ENCODE assay signal across 15 cellular contexts in the genomic region with DNA sequence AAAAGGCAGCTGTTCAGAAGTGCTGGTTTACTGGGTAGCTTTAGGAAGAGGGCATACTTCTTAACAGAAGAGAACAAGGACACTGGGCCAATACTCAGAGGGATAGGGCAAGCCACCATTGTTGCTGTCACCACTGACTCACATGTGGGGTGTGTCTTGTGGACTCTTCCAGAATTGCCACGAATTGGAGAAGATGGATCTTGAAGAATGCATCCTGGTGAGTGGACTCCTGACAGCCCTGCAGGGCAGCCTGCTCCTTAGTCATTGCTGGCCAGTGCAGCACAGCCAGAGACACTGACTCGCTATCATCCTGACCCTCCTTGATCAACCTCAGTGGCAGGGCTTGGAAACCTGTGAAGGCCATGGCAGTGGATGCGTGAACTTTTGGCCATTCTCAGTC.
DNase-seq lines count a peak whose midpoint lies in the region; ATAC-seq, FAIRE-seq and TF ChIP-seq lines count a peak whose summit lies in the region.
"Had no signal": no experiment of that assay in that cellular context is flagged by ENCODE, and none has a peak within 500 bp of the region (broad histone marks: within the 10 kb centered on the region; RNA-seq: fewer than 3 reads in every experiment).

No MANE protein-coding gene starts in this region.

- H3K36me3 ChIP-seq in bronchial epithelial cell (ENCODE audit: control insufficient read depth, insufficient read depth, low read length) (peaks cover 17% of the 10 kb centered on the region), mesendoderm (ENCODE audit: control insufficient read depth, insufficient read depth, low read length) (no peaks in the 10 kb centered on the region), prostate gland (no peaks in the 10 kb centered on the region), right atrium auricular region (no peaks in the 10 kb centered on the region)

- in situ Hi-C loops in Caki2 (cut with HindIII; ENCODE audit: low pct_unique_long_range_greater_than_20kb, low sequenced_read_pairs): no loop called here

- TF ChIP-seq POLR2A in prostate gland (IDR thresholded peaks at IDR 0.05): no peak
- TF ChIP-seq POLR2A in lower leg skin (IDR thresholded peaks at IDR 0.05): no peak

- ATAC-seq in GM19455 (IDR thresholded peaks at IDR 0.05; ENCODE audit: unreplicated experiment): no peak

- FAIRE-seq in bronchial epithelial cell (lab: Jason Lieb, UNC): no peak
- FAIRE-seq: endometrium, G401.6 had no signal

- H3K4me2 ChIP-seq in mesendoderm (ENCODE audit: low read length): no peak overlapping the region

- H3K27ac ChIP-seq in mesendoderm (ENCODE audit: low read depth, low read length): no peak overlapping the region
- no peak overlapping the region for H3K27ac ChIP-seq in prostate gland
- no peak overlapping the region for H3K27ac ChIP-seq in right atrium auricular region
- H3K27ac ChIP-seq: cardiac muscle cell, psoas muscle had no signal

- H3K23ac ChIP-seq in mesendoderm (ENCODE audit: low read length): no peak overlapping the region

- no peaks in the 10 kb centered on the region for H3K79me2 ChIP-seq in mesendoderm (ENCODE audit: control insufficient read depth, insufficient read depth, low read length)

- TF ChIP-seq CTCF in bronchial epithelial cell (IDR thresholded peaks at IDR 0.05; ENCODE audit: insufficient read depth, low read length, severe bottlenecking) (no peak), prostate gland (IDR thresholded peaks at IDR 0.05) (no peak), lower leg skin (IDR thresholded peaks at IDR 0.05) (no peak), right atrium auricular region (IDR thresholded peaks at IDR 0.05) (no peak)

- H3K79me1 ChIP-seq in mesendoderm (ENCODE audit: low read length): no peaks in the 10 kb centered on the region

- H2AK5ac ChIP-seq in mesendoderm (ENCODE audit: low read length): no peak overlapping the region

- H2BK5ac ChIP-seq in mesendoderm (ENCODE audit: low read length): no peak overlapping the region

- no peak overlapping the region for H2BK120ac ChIP-seq in mesendoderm (ENCODE audit: low read depth, low read length)

- H2BK15ac ChIP-seq in mesendoderm (replicated peaks; ENCODE audit: low read depth): no peak overlapping the region

- no peak overlapping the region for H3K18ac ChIP-seq in mesendoderm (ENCODE audit: low read length)

- H3K9me3 ChIP-seq in prostate gland (no peaks in the 10 kb centered on the region), right atrium auricular region (no peaks in the 10 kb centered on the region)
- H3K9me3 ChIP-seq: psoas muscle had no signal

- H3K4ac ChIP-seq in mesendoderm (ENCODE audit: low read depth, low read length): no peak overlapping the region

- WGBS in mesendoderm (ENCODE audit: extremely low coverage, insufficient coverage, low lambda C conversion rate): no CpG with 5 or more reads among the region's 3 CpGs
- WGBS in prostate gland: 98% methylated on average over 3 of the region's 3 CpGs
- WGBS in lower leg skin, 2 donors: 79 to 82% methylated on average over 3 of the region's 3 CpGs

- no peak overlapping the region for H4K8ac ChIP-seq in mesendoderm (ENCODE audit: low read depth, low read length)

- H3K4me1 ChIP-seq in mesendoderm (ENCODE audit: control insufficient read depth, low read depth, low read length) (no peaks in the 10 kb centered on the region), prostate gland (replicated peaks) (no peaks in the 10 kb centered on the region), right atrium auricular region (no peaks in the 10 kb centered on the region)

- DNase-seq in Caki2 (ENCODE audit: low read depth) (peak; percentile 21), LoVo (ENCODE audit: low spot score) (peak; percentile 11), bronchial epithelial cell (ENCODE audit: low read depth) (peak; percentile 66), mesendoderm (peak; percentile 1), prostate gland (ENCODE audit: low spot score) (no peak), lower leg skin (ENCODE audit: low spot score in 2 of 2) (no peak), right atrium auricular region (ENCODE audit: low spot score) (no peak)
- DNase-seq: activated CD4-positive, alpha-beta T cell treated with anti-CD3 and anti-CD28 coated beads for 48 hours; C1 segment of cervical spinal cord; NCI-H446; psoas muscle had no signal

- intact Hi-C loops in prostate gland (cut with DNase I): no loop called here
- intact Hi-C loops in lower leg skin (cut with DNase I; ENCODE audit: low total_unique reads): loop anchor here (10.0 kb wide), 1 partner anchor 253 kb away; no protein-coding TSS in a partner anchor

- no peak overlapping the region for H4K5ac ChIP-seq in mesendoderm (ENCODE audit: low read length)

- H3K27me3 ChIP-seq in bronchial epithelial cell (ENCODE audit: control insufficient read depth, insufficient read depth, low read length) (no peaks in the 10 kb centered on the region), mesendoderm (ENCODE audit: insufficient read depth, low read length, poor library complexity) (no peaks in the 10 kb centered on the region), prostate gland (replicated peaks; ENCODE audit: insufficient read depth) (no peaks in the 10 kb centered on the region), right atrium auricular region (no peaks in the 10 kb centered on the region)
- H3K27me3 ChIP-seq: cardiac muscle cell had no signal

- no peak overlapping the region for H3K9ac ChIP-seq in mesendoderm (ENCODE audit: low read length)

- H3K56ac ChIP-seq in mesendoderm (ENCODE audit: low read length): no peak overlapping the region

- H3K4me3 ChIP-seq in bronchial epithelial cell (ENCODE audit: low read depth, low read length) (no peak overlapping the region), mesendoderm (ENCODE audit: low read length) (no peak overlapping the region), prostate gland (no peak overlapping the region), lower leg skin (ENCODE audit: low read depth, poor library complexity, severe bottlenecking) (no peak overlapping the region), right atrium auricular region (no peak overlapping the region)
- H3K4me3 ChIP-seq: cardiac muscle cell, psoas muscle had no signal

Comparison
In these comparisons a context has a peak if more than half of its experiments do, and no peak if none do; other contexts are left out.
1. DNase-seq: peak in Caki2 (single experiment), LoVo (single experiment), bronchial epithelial cell (single experiment) and mesendoderm (single experiment); none in prostate gland (single experiment), lower leg skin (0 of 2) and right atrium auricular region (single experiment).